8 cellular contexts compared by ENCODE assay signal in genomic region chr17:7215136-7215638, GRCh38. TPM values are rescaled to one million over a fixed set of nuclear protein-coding genes. Genes with fewer than 3 reads are reported as not detected.
DNase-seq lines count a peak whose midpoint lies in the region; ATAC-seq, FAIRE-seq and TF ChIP-seq lines count a peak whose summit lies in the region.

No MANE protein-coding gene starts in this region.

- H3K27ac ChIP-seq in SK-N-SH (ENCODE audit: low read depth in 2 of 2, low read length in 1 of 2) (peak overlapping the region; percentile 88 to 96), stomach (peak overlapping the region in 4 of 5 donors; percentile 63 to 100 (median 97))

- H3K79me2 ChIP-seq in SK-N-SH (ENCODE audit: insufficient read depth): peaks cover 54% of the 10 kb centered on the region

- POLR2A ChIA-PET in SK-N-SH (lab: Yijun Ruan, JAX): interaction anchor here (0.9 to 1.7 kb wide), 6 partner anchors 9 to 202 kb away, joined by 3 to 6 read pairs (median 5); partner anchors contain the start of genes DVL2, GABARAP, PHF23 and RNASEK

- H3K4me1 ChIP-seq in SK-N-SH (ENCODE audit: control insufficient read depth in 1 of 2, insufficient read depth in 2 of 2, low read depth in 1 of 2, low read length in 1 of 2) (peaks cover 26 to 55% of the 10 kb centered on the region in 2 experiments; a peak in 3 of 4 replicates), iPS-15b (ENCODE audit: control insufficient read depth, insufficient read depth, low read length) (peaks cover 20% of the 10 kb centered on the region), stomach (peaks cover 43 to 79% (median 71%) of the 10 kb centered on the region in 4 donors)

- H3K27me3 ChIP-seq in SK-N-SH (ENCODE audit: insufficient read depth) (no peaks in the 10 kb centered on the region), iPS-15b (ENCODE audit: control insufficient read depth, insufficient read depth, low read length) (no peaks in the 10 kb centered on the region), stomach (peaks cover 0 to 33% (median 0%) of the 10 kb centered on the region in 3 donors)

- H3K36me3 ChIP-seq in SK-N-SH (replicated peaks in 1 of 2; ENCODE audit: control insufficient read depth in 1 of 2, insufficient read depth in 2 of 2, low read length in 1 of 2) (no peaks in the 10 kb centered on the region), iPS-15b (ENCODE audit: control insufficient read depth, insufficient read depth, low read length) (no peaks in the 10 kb centered on the region), stomach (no peaks in the 10 kb centered on the region)

- intact Hi-C loops in activated T-helper 1 cell treated with anti-CD3 and anti-CD28 coated beads, Interleukin-12 subunit alpha, Interleukin-12 subunit beta, Interleukin-2, Interleukin-4 antibody, amounts not matched to agents 30 ng/mL and 10 ng/mL and 1 ng/mL, durations not matched to agents 14 hours and 24 hours and 36 hours (cut with micrococcal nuclease): loop anchor here (1.0 to 10.0 kb wide), 7 partner anchors 19 to 1810 kb away; partner anchors contain the start of genes DVL2, ELP5, NTN1 and POLR2A
- intact Hi-C loops in stomach (cut with DNase I; ENCODE audit: low total_unique reads): no loop called here

- peak overlapping the region; percentile 97 for H3K4me2 ChIP-seq in SK-N-SH

- DNase-seq in SK-N-SH (no peak), stomach (peak; percentile 91), GM12891 (ENCODE audit: insufficient read length, low spot score) (no peak)
- no peak for DNase-seq in activated T-helper 1 cell treated with anti-CD3 and anti-CD28 coated beads, Interleukin-12 subunit alpha, Interleukin-12 subunit beta, Interleukin-2, Interleukin-4 antibody, amounts not matched to agents 30 ng/mL and 10 ng/mL and 1 ng/mL, durations not matched to agents 14 hours and 24 hours and 36 hours (ENCODE audit: low spot score)

- H4K20me1 ChIP-seq in SK-N-SH (ENCODE audit: insufficient read depth): peaks cover 28% of the 10 kb centered on the region

- H3K9me3 Mint-ChIP-seq in activated T-helper 1 cell treated with anti-CD3 and anti-CD28 coated beads, Interleukin-12 subunit alpha, Interleukin-12 subunit beta, Interleukin-2, Interleukin-4 antibody, amounts not matched to agents 30 ng/mL and 10 ng/mL and 1 ng/mL, durations not matched to agents 14 hours and 24 hours and 36 hours: no peaks in the 10 kb centered on the region

- peak overlapping the region; percentile 91 for H3K4me3 Mint-ChIP-seq in activated T-helper 1 cell treated with anti-CD3 and anti-CD28 coated beads, Interleukin-12 subunit alpha, Interleukin-12 subunit beta, Interleukin-2, Interleukin-4 antibody, amounts not matched to agents 30 ng/mL and 10 ng/mL and 1 ng/mL, durations not matched to agents 14 hours and 24 hours and 36 hours

- FAIRE-seq in GM12891 (lab: Jason Lieb, UNC): no peak

- WGBS in SK-N-SH (ENCODE audit: low lambda C conversion rate): 11% methylated on average over 9 of the region's 9 CpGs
- WGBS in stomach, 5 donors: 21 to 28% (median 22%) methylated on average over 8 to 9 of the region's 9 CpGs

- H3K36me3 Mint-ChIP-seq in activated T-helper 1 cell treated with anti-CD3 and anti-CD28 coated beads, Interleukin-12 subunit alpha, Interleukin-12 subunit beta, Interleukin-2, Interleukin-4 antibody, amounts not matched to agents 30 ng/mL and 10 ng/mL and 1 ng/mL, durations not matched to agents 14 hours and 24 hours and 36 hours (ENCODE audit: low read depth): peaks cover 2% of the 10 kb centered on the region

- CTCF ChIA-PET in SK-N-SH (lab: Yijun Ruan, JAX): interaction anchor here (1.0 to 3.7 kb wide), 10 partner anchors 8 to 170 kb away, joined by 3 to 37 read pairs (median 6); partner anchors contain the start of genes DVL2 and GABARAP

- H3K27ac Mint-ChIP-seq in activated T-helper 1 cell treated with anti-CD3 and anti-CD28 coated beads, Interleukin-12 subunit alpha, Interleukin-12 subunit beta, Interleukin-2, Interleukin-4 antibody, amounts not matched to agents 30 ng/mL and 10 ng/mL and 1 ng/mL, durations not matched to agents 14 hours and 24 hours and 36 hours: peak overlapping the region; percentile 98

- no peaks in the 10 kb centered on the region for H3K9me2 ChIP-seq in SK-N-SH

- H3K27me3 Mint-ChIP-seq in activated T-helper 1 cell treated with anti-CD3 and anti-CD28 coated beads, Interleukin-12 subunit alpha, Interleukin-12 subunit beta, Interleukin-2, Interleukin-4 antibody, amounts not matched to agents 30 ng/mL and 10 ng/mL and 1 ng/mL, durations not matched to agents 14 hours and 24 hours and 36 hours (ENCODE audit: insufficient read depth): peaks cover 10% of the 10 kb centered on the region

- peaks cover 55% of the 10 kb centered on the region for H3K4me1 Mint-ChIP-seq in activated T-helper 1 cell treated with anti-CD3 and anti-CD28 coated beads, Interleukin-12 subunit alpha, Interleukin-12 subunit beta, Interleukin-2, Interleukin-4 antibody, amounts not matched to agents 30 ng/mL and 10 ng/mL and 1 ng/mL, durations not matched to agents 14 hours and 24 hours and 36 hours (ENCODE audit: low read depth)

- TF ChIP-seq EP300 in SK-N-SH (IDR thresholded peaks at IDR 0.05; ENCODE audit: borderline replicate concordance in 1 of 2, low read depth in 1 of 2, low read length in 1 of 2) (no peak), stomach (IDR thresholded peaks at IDR 0.05) (no peak)

- TF ChIP-seq POLR2A in stomach (IDR thresholded peaks at IDR 0.05) (no peak), GM12891 (IDR thresholded peaks at IDR 0.05; ENCODE audit: low read depth, low read length) (no peak)

- H3K9ac ChIP-seq in SK-N-SH (peak overlapping the region; percentile 58; the same call in 1 of the 2 replicates), iPS-15b (ENCODE audit: low read depth, low read length) (no peak overlapping the region)

- no peak overlapping the region for H2AFZ ChIP-seq in SK-N-SH (ENCODE audit: low read depth)

- peaks cover 41% of the 10 kb centered on the region for H3F3A ChIP-seq in SK-N-SH (replicated peaks; ENCODE audit: insufficient read depth)

- ATAC-seq in SK-N-SH treated with all-trans-retinoic acid at 6 μM for 48 hours (no peak), esophagus mucosa (no peak), GM18858 (IDR thresholded peaks at IDR 0.05; ENCODE audit: unreplicated experiment) (no peak)

- no peak for TF ChIP-seq CTCF in SK-N-SH (IDR thresholded peaks at IDR 0.05)
- no peak for TF ChIP-seq CTCF in stomach (IDR thresholded peaks at IDR 0.05)

- TF ChIP-seq RAD21 in SK-N-SH (IDR thresholded peaks at IDR 0.05; ENCODE audit: low read length): no peak

- H3K4me3 ChIP-seq in SK-N-SH (ENCODE audit: low read depth in 2 of 2, low read length in 1 of 2) (peak overlapping the region; percentile 56 to 64), iPS-15b (ENCODE audit: low read depth, low read length) (peak overlapping the region; percentile 75), stomach (peak overlapping the region; percentile 46 to 60 (median 52))

- H3K9me3 ChIP-seq in SK-N-SH (no peaks in the 10 kb centered on the region), iPS-15b (ENCODE audit: control insufficient read depth, insufficient read depth, low read length) (no peaks in the 10 kb centered on the region), stomach (no peaks in the 10 kb centered on the region)

RNA-seq across cellular contexts. Expression of gene DLG4, which starts 4.4 kb away (rescaled TPM):
- polyA plus RNA-seq in SK-N-SH (2012; rRNA removed): 22.1 and 30.5 TPM in 2 replicates
- 14.0 and 19.9 TPM in 2 replicates for polyA plus RNA-seq in SK-N-SH (2012; cell fraction: cytosol; rRNA removed)
- polyA plus RNA-seq in SK-N-SH (2012; cell fraction: nucleus; rRNA removed): 74.2 and 83.3 TPM in 2 replicates
- total RNA-seq in activated T-helper 1 cell treated with anti-CD3 and anti-CD28 coated beads, Interleukin-12 subunit alpha, Interleukin-12 subunit beta, Interleukin-2, Interleukin-4 antibody, amounts not matched to agents 30 ng/mL and 10 ng/mL and 1 ng/mL, durations not matched to agents 14 hours and 24 hours and 36 hours: 15.3 and 15.5 TPM in 2 replicates
- total RNA-seq in stomach: 10 to 100 TPM in 3 of 5 donors, 1 to 10 TPM in 2; 3.2 to 26.3 (median 10.6) TPM
- polyA plus RNA-seq in stomach: 10 to 100 TPM in 1 of 3 donors, 1 to 10 TPM in 2; 5.8 to 11.5 (median 7.0) TPM
- polyA plus RNA-seq in GM12891 (2012; ENCODE audit: low read depth, missing spikeins): 8.3 TPM
- 3.1 TPM for total RNA-seq in esophagus mucosa

RNA-seq across cellular contexts. Expression of gene ACADVL, which starts 4.6 kb away (rescaled TPM):
- polyA plus RNA-seq in SK-N-SH (2012; rRNA removed) (635 and 796 TPM in 2 replicates), stomach (100 to 1,000 TPM; 651 to 783 (median 654) TPM)
- 137 and 176 TPM in 2 replicates for polyA plus RNA-seq in SK-N-SH (2012; cell fraction: cytosol; rRNA removed)
- 6,138 and 6,607 TPM in 2 replicates for polyA plus RNA-seq in SK-N-SH (2012; cell fraction: nucleus; rRNA removed)
- 287 and 294 TPM in 2 replicates for total RNA-seq in activated T-helper 1 cell treated with anti-CD3 and anti-CD28 coated beads, Interleukin-12 subunit alpha, Interleukin-12 subunit beta, Interleukin-2, Interleukin-4 antibody, amounts not matched to agents 30 ng/mL and 10 ng/mL and 1 ng/mL, durations not matched to agents 14 hours and 24 hours and 36 hours
- total RNA-seq in stomach (1,000 to 10,000 TPM in 3 of 5 donors, 100 to 1,000 TPM in 2; 348 to 3,058 (median 1,195) TPM), esophagus mucosa (311 TPM)
- 318 TPM for polyA plus RNA-seq in GM12891 (2012; ENCODE audit: low read depth, missing spikeins)

RNA-seq across cellular contexts. Expression of gene DVL2, which starts 19.1 kb away (rescaled TPM):
- polyA plus RNA-seq in SK-N-SH (2012; rRNA removed) (6.9 and 8.3 TPM in 2 replicates), stomach (10 to 100 TPM; 12.1 to 14.5 (median 14.5) TPM)
- polyA plus RNA-seq in SK-N-SH (2012; cell fraction: cytosol; rRNA removed): 4.9 and 7.1 TPM in 2 replicates
- 17.8 and 26.4 TPM in 2 replicates for polyA plus RNA-seq in SK-N-SH (2012; cell fraction: nucleus; rRNA removed)
- 70.0 and 73.5 TPM in 2 replicates for total RNA-seq in activated T-helper 1 cell treated with anti-CD3 and anti-CD28 coated beads, Interleukin-12 subunit alpha, Interleukin-12 subunit beta, Interleukin-2, Interleukin-4 antibody, amounts not matched to agents 30 ng/mL and 10 ng/mL and 1 ng/mL, durations not matched to agents 14 hours and 24 hours and 36 hours
- total RNA-seq in stomach (100 to 1,000 TPM in 1 of 5 donors, 10 to 100 TPM in 4; 16.9 to 114 (median 19.7) TPM), esophagus mucosa (32.7 TPM)
- 24.0 TPM for polyA plus RNA-seq in GM12891 (2012; ENCODE audit: low read depth, missing spikeins)

RNA-seq across cellular contexts. Expression of gene PHF23, which starts 24.1 kb away (rescaled TPM):
- polyA plus RNA-seq in SK-N-SH (2012; rRNA removed) (53.3 and 58.5 TPM in 2 replicates), stomach (10 to 100 TPM; 21.3 to 27.2 (median 21.5) TPM)
- polyA plus RNA-seq in SK-N-SH (2012; cell fraction: cytosol; rRNA removed): 47.9 and 57.2 TPM in 2 replicates
- polyA plus RNA-seq in SK-N-SH (2012; cell fraction: nucleus; rRNA removed): 45.2 and 50.5 TPM in 2 replicates
- 52.5 and 55.4 TPM in 2 replicates for total RNA-seq in activated T-helper 1 cell treated with anti-CD3 and anti-CD28 coated beads, Interleukin-12 subunit alpha, Interleukin-12 subunit beta, Interleukin-2, Interleukin-4 antibody, amounts not matched to agents 30 ng/mL and 10 ng/mL and 1 ng/mL, durations not matched to agents 14 hours and 24 hours and 36 hours
- total RNA-seq in stomach (10 to 100 TPM in 3 of 5 donors, 1 to 10 TPM in 2; 5.2 to 26.2 (median 14.0) TPM), esophagus mucosa (33.6 TPM)
- polyA plus RNA-seq in GM12891 (2012; ENCODE audit: low read depth, missing spikeins): 23.0 TPM

RNA-seq across cellular contexts. Expression of gene GABARAP, which starts 27.1 kb away (rescaled TPM):
- polyA plus RNA-seq in SK-N-SH (2012; rRNA removed): 585 and 637 TPM in 2 replicates
- 741 and 785 TPM in 2 replicates for polyA plus RNA-seq in SK-N-SH (2012; cell fraction: cytosol; rRNA removed)
- polyA plus RNA-seq in SK-N-SH (2012; cell fraction: nucleus; rRNA removed): 215 and 225 TPM in 2 replicates
- total RNA-seq in activated T-helper 1 cell treated with anti-CD3 and anti-CD28 coated beads, Interleukin-12 subunit alpha, Interleukin-12 subunit beta, Interleukin-2, Interleukin-4 antibody, amounts not matched to agents 30 ng/mL and 10 ng/mL and 1 ng/mL, durations not matched to agents 14 hours and 24 hours and 36 hours: 146 and 148 TPM in 2 replicates
- 100 to 1,000 TPM; 111 to 419 (median 206) TPM for total RNA-seq in stomach
- 1,000 to 10,000 TPM in 1 of 3 donors, 100 to 1,000 TPM in 2; 773 to 1,252 (median 934) TPM for polyA plus RNA-seq in stomach
- 366 TPM for polyA plus RNA-seq in GM12891 (2012; ENCODE audit: low read depth, missing spikeins)
- 268 TPM for total RNA-seq in esophagus mucosa
